ENCODE assay signal across 8 cellular contexts in the genomic region with DNA sequence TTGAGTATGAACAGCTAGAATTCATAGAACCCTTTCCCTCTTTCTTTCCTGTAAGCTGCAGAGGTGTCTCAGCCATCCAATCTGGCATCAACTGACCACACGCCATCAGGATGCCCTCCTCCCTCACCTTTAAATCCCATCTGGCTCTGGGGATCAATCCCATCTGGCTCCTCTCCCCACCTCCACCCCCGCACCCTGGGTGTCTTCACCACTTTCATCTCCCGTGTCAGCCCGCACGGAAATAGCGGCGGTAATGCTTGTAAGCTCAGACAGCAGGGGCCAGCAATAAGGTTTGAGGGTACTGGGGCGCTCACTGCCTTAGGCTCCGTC. TPM values are rescaled to one million over a fixed set of nuclear protein-coding genes. Genes with fewer than 3 reads are reported as not detected.
DNase-seq lines count a peak whose midpoint lies in the region; ATAC-seq and TF ChIP-seq lines count a peak whose summit lies in the region.

No MANE protein-coding gene starts in this region.

- H3K4me3 ChIP-seq in body of pancreas (peak overlapping the region; percentile 17 to 67), mucosa of descending colon (peak overlapping the region; percentile 44)

- H3K27ac ChIP-seq in body of pancreas: peak overlapping the region; percentile 77 to 96 (median 86)

- no peak for TF ChIP-seq CTCF in CD14-positive monocyte (IDR thresholded peaks at IDR 0.05)
- no peak for TF ChIP-seq CTCF in body of pancreas (IDR thresholded peaks at IDR 0.05)
- TF ChIP-seq CTCF in mucosa of descending colon (IDR thresholded peaks at IDR 0.05): no peak

- H3K4me3 Mint-ChIP-seq in CD14-positive monocyte: peak overlapping the region; percentile 90 to 96

- WGBS in body of pancreas, 2 donors: 12 to 18% methylated on average over 9 of the region's 9 CpGs

- no peak for DNase-seq in CD14-positive monocyte (ENCODE audit: low spot score)
- DNase-seq in LHCN-M2 (ENCODE audit: low read depth): peak; percentile 18
- peak in 1 of 4 donors; percentile 35 for DNase-seq in body of pancreas
- peak in 1 of 3 donors; percentile 65 for DNase-seq in mucosa of descending colon
- DNase-seq in HUDEP-2 (lab: John Stamatoyannopoulos, UW; ENCODE audit: unreplicated experiment in 76 of 76): no peak
- DNase-seq in AG08395 (ENCODE audit: low spot score): no peak
- DNase-seq in pons (ENCODE audit: low spot score): no peak
- DNase-seq in NCI-H1105 treated with DMSO at 0.1 percent for 48 hours (lab: John Stamatoyannopoulos, UW): no peak

- peak overlapping the region; percentile 88 to 95 (median 90) for H3K27ac Mint-ChIP-seq in CD14-positive monocyte

- H3K9me3 ChIP-seq in body of pancreas: no peaks in the 10 kb centered on the region
- H3K9me3 ChIP-seq in mucosa of descending colon: no peaks in the 10 kb centered on the region

- ATAC-seq in body of pancreas (no peak), mucosa of descending colon (no peak)

- intact Hi-C loops in CD14-positive monocyte (cut with micrococcal nuclease): loop anchor here (5.0 kb wide), 2 partner anchors 35 to 75 kb away; partner anchors contain the start of genes ABCB6 (in 2 of the 2), CNPPD1 (in 1 of the 2) and RETREG2 (in 1 of the 2)
- intact Hi-C loops in body of pancreas (cut with DNase I): no loop called here
- intact Hi-C loops in mucosa of descending colon (cut with DNase I, micrococcal nuclease): no loop called here

- no peak for TF ChIP-seq POLR2A in body of pancreas (IDR thresholded peaks at IDR 0.05)

- peaks cover 61% of the 10 kb centered on the region for H3K4me1 Mint-ChIP-seq in CD14-positive monocyte

- peaks cover 28 to 39% of the 10 kb centered on the region in 2 donors for H3K36me3 Mint-ChIP-seq in CD14-positive monocyte

- H3K4me1 ChIP-seq in body of pancreas: peaks cover 68% of the 10 kb centered on the region
- H3K4me1 ChIP-seq in mucosa of descending colon (ENCODE audit: low read depth): peaks cover 52% of the 10 kb centered on the region

- H3K36me3 ChIP-seq in body of pancreas (replicated peaks in 1 of 2; ENCODE audit: insufficient read depth in 1 of 2, low read depth in 2 of 2) (peaks cover 0 to 2% of the 10 kb centered on the region in 2 donors), mucosa of descending colon (ENCODE audit: low read depth) (no peaks in the 10 kb centered on the region)

- H3K27me3 ChIP-seq in body of pancreas: no peaks in the 10 kb centered on the region

- H3K27me3 Mint-ChIP-seq in CD14-positive monocyte (ENCODE audit: low read depth in 3 of 3): peaks cover 0 to 3% (median 0%) of the 10 kb centered on the region in 3 donors

- no peaks in the 10 kb centered on the region for H3K9me3 Mint-ChIP-seq in CD14-positive monocyte

RNA-seq across cellular contexts. Expression of gene TUBA4B, which starts 0.5 kb away (rescaled TPM):
- polyA plus RNA-seq in CD14-positive monocyte: not detected
- total RNA-seq in LHCN-M2 (2014; rRNA removed) (not detected in 2 replicates), body of pancreas (not detected), mucosa of descending colon (not detected)
- polyA plus RNA-seq in LHCN-M2 (2012): not detected

RNA-seq across cellular contexts. Expression of gene TUBA4A, which starts 1.2 kb away (rescaled TPM):
- 10 to 100 TPM; 72.7 to 81.9 TPM for polyA plus RNA-seq in CD14-positive monocyte
- total RNA-seq in LHCN-M2 (2014; rRNA removed) (211 and 235 TPM in 2 replicates), body of pancreas (10 to 100 TPM; 17.8 to 20.2 TPM), mucosa of descending colon (10 to 100 TPM; 69.7 to 75.3 (median 75.0) TPM)
- polyA plus RNA-seq in LHCN-M2 (2012): 191 TPM

RNA-seq across cellular contexts. Expression of gene STK16, which starts 7.3 kb away (rescaled TPM):
- polyA plus RNA-seq in CD14-positive monocyte: 10 to 100 TPM; 16.7 to 17.8 TPM
- 22.3 and 27.1 TPM in 2 replicates for total RNA-seq in LHCN-M2 (2014; rRNA removed)
- 63.9 TPM for polyA plus RNA-seq in LHCN-M2 (2012)
- 10 to 100 TPM in 1 of 2 donors, 1 to 10 TPM in 1; 8.0 to 16.8 TPM for total RNA-seq in body of pancreas
- total RNA-seq in mucosa of descending colon: 10 to 100 TPM; 29.7 to 37.3 (median 32.7) TPM

RNA-seq across cellular contexts. Expression of gene GLB1L, which starts 7.3 kb away (rescaled TPM):
- 10 to 100 TPM in 1 of 2 donors, 1 to 10 TPM in 1; 4.0 to 11.7 TPM for polyA plus RNA-seq in CD14-positive monocyte
- total RNA-seq in LHCN-M2 (2014; rRNA removed) (7.4 and 12.3 TPM in 2 replicates), body of pancreas (10 to 100 TPM in 1 of 2 donors, 1 to 10 TPM in 1; 3.1 to 11.2 TPM), mucosa of descending colon (10 to 100 TPM in 1 of 3 donors, 1 to 10 TPM in 2; 4.2 to 10.8 (median 5.8) TPM)
- 4.2 TPM for polyA plus RNA-seq in LHCN-M2 (2012)

RNA-seq across cellular contexts. Expression of gene ANKZF1, which starts 22.9 kb away (rescaled TPM):
- polyA plus RNA-seq in CD14-positive monocyte: 10 to 100 TPM in 1 of 2 donors, 1 to 10 TPM in 1; 7.6 to 10.4 TPM
- 26.3 and 30.1 TPM in 2 replicates for total RNA-seq in LHCN-M2 (2014; rRNA removed)
- polyA plus RNA-seq in LHCN-M2 (2012): 13.6 TPM
- total RNA-seq in body of pancreas: 10 to 100 TPM; 67.5 to 95.3 TPM
- total RNA-seq in mucosa of descending colon: 10 to 100 TPM; 38.6 to 65.2 (median 47.1) TPM

Comparison
In these comparisons a context has a peak if more than half of its experiments do, and no peak if none do; other contexts are left out.
1. intact Hi-C loops: an anchor here in CD14-positive monocyte (5.0 kb wide); none called in body of pancreas and mucosa of descending colon.